ENCODE assay signal across 23 cellular contexts in genomic region chr5:139805545-139805944, GRCh38. TPM values are rescaled to one million over a fixed set of nuclear protein-coding genes. Genes with fewer than 3 reads are reported as not detected.
"Had no signal": no experiment of that assay in that cellular context is flagged by ENCODE, and none has a peak within 500 bp of the region (broad histone marks: within the 10 kb centered on the region; RNA-seq: fewer than 3 reads in every experiment).

No MANE protein-coding gene starts in this region.

- H3K36me3 ChIP-seq: SJSA1 had no signal

- H3K27ac ChIP-seq: HL-60, KMS-11, SJSA1, SK-N-MC had no signal

- H3K9ac ChIP-seq: KMS-11 had no signal

- H3K4me2 ChIP-seq: KMS-11 had no signal

- ATAC-seq: K562 had no signal

- H3K4me3 ChIP-seq: K562, SJSA1, SK-N-MC had no signal

- DNase-seq: Kasumi-1, MV-4-11, NCI-H1048, NCI-H1436, NCI-H187, NCI-H2029, NCI-H2081 treated with DMSO at 0.1 percent for 48 hours, NCI-H2171, NCI-H226, NCI-H510A, NCI-H524 treated with DMSO at 0.1 percent for 48 hours, NCI-H69, NCI-H774, RPMI8226, SIG-M5 had no signal

- H3K4me1 ChIP-seq: SJSA1 had no signal

- H3K9me3 ChIP-seq: SJSA1 had no signal

- FAIRE-seq: K562, RCC 7860 had no signal

RNA-seq across cellular contexts. Expression of gene PSD2, which starts 9.9 kb away (rescaled TPM):
- total RNA-seq: Right ventricle myocardium superior had no signal
- polyA plus RNA-seq: IgD-negative memory B cell had no signal
